27 cellular contexts compared by ENCODE assay signal in the genomic region with DNA sequence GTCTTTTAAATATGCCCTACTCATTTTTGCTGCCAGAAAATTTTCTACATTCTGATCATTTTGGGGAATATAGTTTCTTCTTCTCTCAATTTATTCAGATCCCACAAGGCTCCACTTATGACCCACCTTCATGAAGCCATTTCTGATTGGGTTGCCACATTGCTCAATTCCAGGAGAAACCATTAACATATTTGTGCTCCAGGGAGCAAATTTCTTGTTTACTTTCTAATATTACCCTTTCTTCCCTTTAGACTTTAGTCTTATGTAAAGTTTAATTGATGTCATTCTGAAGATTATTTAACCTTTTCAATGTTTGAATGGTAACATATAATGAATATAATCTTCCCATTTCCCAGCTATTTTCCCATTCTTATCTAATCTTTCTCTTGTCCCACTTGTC.
"Had no signal": no experiment of that assay in that cellular context is flagged by ENCODE, and none has a peak within 500 bp of the region (broad histone marks: within the 10 kb centered on the region; RNA-seq: fewer than 3 reads in every experiment).

No MANE protein-coding gene starts in this region.

- FAIRE-seq: urothelium cell line had no signal

- DNase-seq: stimulated activated CD4-positive, alpha-beta T cell treated with anti-CD3 and anti-CD28 coated beads, Interleukin-2, amount 100 ng/mL, for 48 hours; stimulated activated CD4-positive, alpha-beta T cell treated with anti-CD3 and anti-CD28 coated beads, Interleukin-4, amount 100 ng/mL, for 1 hour; stimulated activated CD4-positive, alpha-beta T cell treated with anti-CD3 and anti-CD28 coated beads, Interleukin-4, amount 100 ng/mL, for 24 hours; stimulated activated CD4-positive, alpha-beta T cell treated with anti-CD3 and anti-CD28 coated beads, Interleukin-4, amount 100 ng/mL, for 4 hours; stimulated activated CD8-positive, alpha-beta memory T cell treated with anti-CD3 and anti-CD28 coated beads, Interleukin-4, amount 100 ng/mL, for 48 hours; stimulated activated naive B cell treated with anti-CD40 and anti-IgM and Interleukin-4, amounts not matched to agents 10 μg/mL and 1 μg/mL and 100 μg/mL, for 72 hours; stimulated activated naive CD4-positive, alpha-beta T cell; stimulated activated naive CD4-positive, alpha-beta T cell treated with Interleukin-2 at 50 U/mL for 16 hours; stimulated activated naive CD8-positive, alpha-beta T cell treated with anti-CD3 and anti-CD28 coated beads, Interleukin-15, amount 100 ng/mL, for 72 hours; stimulated activated naive CD8-positive, alpha-beta T cell treated with anti-CD3 and anti-CD28 coated beads, Interleukin-15, Interleukin-2, amounts not matched to agents 100 U/mL and 50 U/mL, for 24 hours; stomach; substantia nigra; testis; thyroid gland; tibial artery; transverse colon; trophoblast cell; upper lobe of left lung; upper lobe of right lung; uterus had no signal

- ATAC-seq: stimulated activated effector memory CD8-positive, alpha-beta T cell treated with anti-CD3 and anti-CD28 coated beads, Interleukin-12 subunit alpha, Interleukin-12 subunit beta, amount 100 ng/mL, for 72 hours; stimulated activated memory B cell treated with anti-CD40 and anti-IgM and Interleukin-4, amounts not matched to agents 10 μg/mL and 1 μg/mL and 100 μg/mL, for 72 hours; stimulated activated naive B cell treated with anti-CD40 and anti-IgM and Interleukin-4, amounts not matched to agents 10 μg/mL and 1 μg/mL and 100 μg/mL, for 72 hours; stimulated activated naive CD8-positive, alpha-beta T cell treated with anti-CD3 and anti-CD28 coated beads, Interleukin-15, amount 100 ng/mL, for 72 hours; stimulated activated naive CD8-positive, alpha-beta T cell treated with anti-CD3 and anti-CD28 coated beads, Interleukin-15, Interleukin-2, amounts not matched to agents 100 U/mL and 50 U/mL, for 24 hours; upper lobe of right lung had no signal

- H3K4me3 ChIP-seq: stomach, suprapubic skin, testis, thoracic aorta, thyroid gland, tibial artery, tibial nerve, transverse colon, upper lobe of left lung, upper lobe of right lung, uterus, vagina had no signal

- H3K27me3 ChIP-seq: stomach, suprapubic skin, testis, thyroid gland, tibial artery, tibial nerve, transverse colon, upper lobe of left lung, upper lobe of right lung, uterus, vagina had no signal

- H3K27ac ChIP-seq: stomach, suprapubic skin, testis, thoracic aorta, thyroid gland, tibial artery, tibial nerve, transverse colon, upper lobe of left lung, upper lobe of right lung, uterus, vagina had no signal

- H3K4me1 ChIP-seq: stomach, suprapubic skin, testis, thyroid gland, tibial artery, tibial nerve, transverse colon, upper lobe of left lung, upper lobe of right lung, uterus, vagina had no signal

- H3K36me3 ChIP-seq: stomach, suprapubic skin, thoracic aorta, thyroid gland, tibial artery, tibial nerve, transverse colon, upper lobe of left lung, upper lobe of right lung, uterus, vagina had no signal

- H3K9me3 ChIP-seq: stomach, suprapubic skin, testis, thoracic aorta, thyroid gland, tibial artery, tibial nerve, transverse colon, upper lobe of left lung, upper lobe of right lung, uterus, vagina had no signal
